ENCODE assay signal across 21 cellular contexts in the genomic region with DNA sequence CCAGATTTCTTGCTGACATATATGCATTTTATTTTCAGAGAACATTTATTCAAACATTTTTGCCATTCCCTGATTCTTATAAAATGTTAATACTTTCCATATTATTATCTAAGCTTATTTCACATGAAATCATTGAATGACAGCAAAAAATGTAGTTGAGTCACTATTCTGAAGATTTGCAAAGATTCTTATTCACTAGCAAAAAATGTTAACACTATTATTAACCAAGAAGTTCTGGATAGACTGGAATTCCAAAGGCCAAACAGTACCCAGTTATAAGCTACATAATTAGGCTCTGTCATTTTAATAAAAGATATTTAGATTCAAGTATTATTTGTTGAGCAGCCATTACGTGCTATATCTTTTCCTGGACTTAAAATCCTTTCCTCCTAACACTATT. TPM values are rescaled to one million over a fixed set of nuclear protein-coding genes. Genes with fewer than 3 reads are reported as not detected.
"Had no signal": no experiment of that assay in that cellular context is flagged by ENCODE, and none has a peak within 500 bp of the region (broad histone marks: within the 10 kb centered on the region; RNA-seq: fewer than 3 reads in every experiment).

No MANE protein-coding gene starts in this region.

- DNase-seq: activated CD4-positive, alpha-beta T cell treated with anti-CD3 and anti-CD28 coated beads, Interleukin-2, amount 10 ng/mL, durations not matched to agents 24 days and 14 days; activated CD8-positive, alpha-beta T cell treated with anti-CD3 and anti-CD28 coated beads, Interleukin-2, amount 10 ng/mL, durations not matched to agents 7 days and 5 days; activated naive CD4-positive, alpha-beta T cell treated with anti-CD3 and anti-CD28 coated beads for 36 hours; activated T-cell treated with anti-CD3 and anti-CD28 coated beads, Interleukin-2, amount 50 U/mL, for 24 hours; aorta; dermis blood vessel endothelial cell; effector memory CD8-positive, alpha-beta T cell; foreskin melanocyte; glutamatergic neuron; hypothalamus; lower lobe of right lung; stimulated activated naive CD8-positive, alpha-beta T cell treated with anti-CD3 and anti-CD28 coated beads, Interleukin-15, Interleukin-2, amounts not matched to agents 100 U/mL and 50 U/mL, for 24 hours; substantia nigra; T1000; tibial artery had no signal

- H3K4me3 ChIP-seq: breast epithelium, lower lobe of right lung, tibial artery had no signal

- H3K9me3 Mint-ChIP-seq: activated CD4-positive, alpha-beta T cell treated with anti-CD3 and anti-CD28 coated beads, Interleukin-2, amount 10 ng/mL, durations not matched to agents 24 days and 14 days; activated naive CD4-positive, alpha-beta T cell treated with anti-CD3 and anti-CD28 coated beads for 36 hours; activated T-helper 2 cell treated with anti-CD3 and anti-CD28 coated beads, Interferon-gamma antibody, Interleukin-2, Interleukin-4, amounts not matched to agents 10 μg/mL and 5 μg/mL and 100 μg/mL, durations not matched to agents 14 hours and 24 hours and 36 hours; effector memory CD8-positive, alpha-beta T cell; nephron had no signal

- H3K4me1 ChIP-seq: breast epithelium had no signal

- H3K27ac Mint-ChIP-seq: activated CD4-positive, alpha-beta T cell treated with anti-CD3 and anti-CD28 coated beads, Interleukin-2, amount 10 ng/mL, durations not matched to agents 24 days and 14 days; activated CD8-positive, alpha-beta T cell treated with anti-CD3 and anti-CD28 coated beads, Interleukin-2, amount 10 ng/mL, durations not matched to agents 7 days and 5 days; activated naive CD4-positive, alpha-beta T cell treated with anti-CD3 and anti-CD28 coated beads for 36 hours; activated T-cell treated with anti-CD3 and anti-CD28 coated beads, Interleukin-2, amount 50 U/mL, for 24 hours; activated T-helper 2 cell treated with anti-CD3 and anti-CD28 coated beads, Interferon-gamma antibody, Interleukin-2, Interleukin-4, amounts not matched to agents 10 μg/mL and 5 μg/mL and 100 μg/mL, durations not matched to agents 14 hours and 24 hours and 36 hours; effector memory CD8-positive, alpha-beta T cell; nephron had no signal

- H3K27ac ChIP-seq: breast epithelium, lower lobe of right lung, tibial artery had no signal

- H3K36me3 ChIP-seq: breast epithelium, lower lobe of right lung, tibial artery had no signal

- FAIRE-seq: keratinocyte, urothelium cell line had no signal

- H3K27me3 ChIP-seq: breast epithelium had no signal

- H3K4me3 Mint-ChIP-seq: activated CD4-positive, alpha-beta T cell treated with anti-CD3 and anti-CD28 coated beads, Interleukin-2, amount 10 ng/mL, durations not matched to agents 24 days and 14 days; activated CD8-positive, alpha-beta T cell treated with anti-CD3 and anti-CD28 coated beads, Interleukin-2, amount 10 ng/mL, durations not matched to agents 7 days and 5 days; activated naive CD4-positive, alpha-beta T cell treated with anti-CD3 and anti-CD28 coated beads for 36 hours; activated T-cell treated with anti-CD3 and anti-CD28 coated beads, Interleukin-2, amount 50 U/mL, for 24 hours; effector memory CD8-positive, alpha-beta T cell; nephron had no signal

- H3K9me3 ChIP-seq: breast epithelium, lower lobe of right lung, tibial artery had no signal

RNA-seq across cellular contexts. Expression of gene CFAP43, which starts 41.1 kb away (rescaled TPM):
- total RNA-seq: activated CD4-positive, alpha-beta T cell treated with anti-CD3 and anti-CD28 coated beads, Interleukin-2, amount 10 ng/mL, durations not matched to agents 24 days and 14 days; activated naive CD4-positive, alpha-beta T cell treated with anti-CD3 and anti-CD28 coated beads for 36 hours; dermis blood vessel endothelial cell; T-helper 1 cell treated with Interleukin-12 subunit alpha and Interleukin-12 subunit beta and Interleukin-4 antibody, amounts not matched to agents 30 ng/mL and 1 ng/mL, for 36 hours had no signal
